In genomic region chr3:48595526-48596121, GRCh38 we compare ENCODE assay signal across 10 cellular contexts. TPM values are rescaled to one million over a fixed set of nuclear protein-coding genes. Genes with fewer than 3 reads are reported as not detected.
DNase-seq lines count a peak whose midpoint lies in the region; ATAC-seq and TF ChIP-seq lines count a peak whose summit lies in the region.
"Had no signal": no experiment of that assay in that cellular context is flagged by ENCODE, and none has a peak within 500 bp of the region (broad histone marks: within the 10 kb centered on the region; RNA-seq: fewer than 3 reads in every experiment).

No MANE protein-coding gene starts in this region.

- no peak for TF ChIP-seq RAD21 in HCT116 (IDR thresholded peaks at IDR 0.05; ENCODE audit: low read depth)

- H3K4me2 ChIP-seq in HCT116 (ENCODE audit: low read length) (peak overlapping the region; percentile 65), smooth muscle cell (peak overlapping the region; percentile 77)

- H3K27me3 ChIP-seq in HCT116 (ENCODE audit: insufficient read depth, low read length) (no peaks in the 10 kb centered on the region), left ventricle myocardium inferior (ENCODE audit: low read depth) (peaks cover 10% of the 10 kb centered on the region), smooth muscle cell (ENCODE audit: low read depth) (no peaks in the 10 kb centered on the region)

- H3K9me2 ChIP-seq in HCT116 (ENCODE audit: insufficient read depth): no peaks in the 10 kb centered on the region

- ATAC-seq in HCT116: peak; percentile 64
- ATAC-seq in activated B cell treated with CpG ODN at 0.5 μM for 24 hours (ENCODE audit: low read depth): peak; percentile 18
- no peak for ATAC-seq in HG02884 (IDR thresholded peaks at IDR 0.05; ENCODE audit: unreplicated experiment)
- no peak for ATAC-seq in GM21381 (IDR thresholded peaks at IDR 0.05; ENCODE audit: unreplicated experiment)
- no peak for ATAC-seq in HG03432 (IDR thresholded peaks at IDR 0.05; ENCODE audit: unreplicated experiment)

- no peaks in the 10 kb centered on the region for H3K9me3 ChIP-seq in HCT116 (ENCODE audit: control insufficient read depth in 1 of 2, insufficient read depth in 1 of 2, low read depth in 1 of 2, low read length in 2 of 2)
- no peaks in the 10 kb centered on the region for H3K9me3 ChIP-seq in left ventricle myocardium inferior (replicated peaks)
- no peaks in the 10 kb centered on the region for H3K9me3 ChIP-seq in smooth muscle cell (replicated peaks; ENCODE audit: low read depth)

- intact Hi-C loops in HCT116 (cut with micrococcal nuclease) (no loop called here), activated B cell treated with CpG ODN at 0.5 μM for 24 hours (cut with micrococcal nuclease) (no loop called here), left ventricle myocardium inferior (cut with micrococcal nuclease) (no loop called here)

- H3K27ac ChIP-seq in HCT116 (ENCODE audit: low read depth, low read length) (peak overlapping the region; percentile 31), left ventricle myocardium inferior (replicated peaks) (peak overlapping the region; percentile 95), smooth muscle cell (ENCODE audit: low read depth) (peak overlapping the region; percentile 100)

- H4K20me1 ChIP-seq in HCT116 (ENCODE audit: insufficient read depth) (no peaks in the 10 kb centered on the region), smooth muscle cell (ENCODE audit: low read depth) (peaks cover 27% of the 10 kb centered on the region)

- no peaks in the 10 kb centered on the region for H3K9me3 Mint-ChIP-seq in activated B cell treated with CpG ODN at 0.5 μM for 24 hours

- peaks cover 14% of the 10 kb centered on the region for H3K4me1 Mint-ChIP-seq in activated B cell treated with CpG ODN at 0.5 μM for 24 hours

- POLR2A ChIA-PET in HCT116 (lab: Charles Lee): no interaction called here
- POLR2A ChIA-PET in activated B cell treated with CpG ODN at 0.5 μM for 24 hours (lab: Charles Lee): no interaction called here

- no peak for DNase-seq in HCT116 (ENCODE audit: low read depth, low spot score)
- no peak for DNase-seq in activated B cell treated with CpG ODN at 0.5 μM for 24 hours
- DNase-seq in left ventricle myocardium inferior: no peak
- peak; percentile 52 for DNase-seq in smooth muscle cell (lab: John Stamatoyannopoulos, UW; ENCODE audit: unreplicated experiment)
- no peak for DNase-seq in NCI-H1694 (lab: John Stamatoyannopoulos, UW)

- RAD21 ChIA-PET in HCT116 (lab: Charles Lee; ENCODE audit: low non-redundant PET in 1 of 2, low total read pairs in 2 of 2, uncharacterized antibody in 2 of 2, unreplicated experiment in 2 of 2): no interaction called here

- H3K9ac ChIP-seq in HCT116 (ENCODE audit: low read length) (no peak overlapping the region), smooth muscle cell (ENCODE audit: low read depth) (peak overlapping the region; percentile 91)

- WGBS in smooth muscle cell (ENCODE audit: low lambda C conversion rate): 7% methylated on average over 10 of the region's 10 CpGs

- BruUV-seq in HCT116 (replicated peaks; lab: Mats Ljungman, UMichigan): no TSS peak

- peaks cover 36% of the 10 kb centered on the region for H3F3A ChIP-seq in smooth muscle cell (ENCODE audit: low read depth)

- H3K79me2 ChIP-seq in HCT116 (ENCODE audit: insufficient read depth, low read length) (no peaks in the 10 kb centered on the region), smooth muscle cell (ENCODE audit: low read depth) (peaks cover 15% of the 10 kb centered on the region)

- CTCF ChIA-PET in HCT116 (lab: Charles Lee): no interaction called here
- CTCF ChIA-PET in activated B cell treated with CpG ODN at 0.5 μM for 24 hours (lab: Charles Lee): no interaction called here

- H3K36me3 ChIP-seq in HCT116 (ENCODE audit: control insufficient read depth in 1 of 2, insufficient read depth in 2 of 2, low read length in 2 of 2) (peaks cover 5 to 28% of the 10 kb centered on the region in 2 experiments), left ventricle myocardium inferior (peaks cover 27% of the 10 kb centered on the region), smooth muscle cell (ENCODE audit: low read depth) (no peaks in the 10 kb centered on the region)

- no peak for TF ChIP-seq POLR2A in HCT116 (IDR thresholded peaks at IDR 0.05; ENCODE audit: borderline replicate concordance, extremely low read depth, insufficient read depth, insufficient read length)

- H3K27ac Mint-ChIP-seq in activated B cell treated with CpG ODN at 0.5 μM for 24 hours: no peak overlapping the region

- no peak overlapping the region; a peak in 1 of 4 replicates for H3K4me3 ChIP-seq in HCT116 (replicated peaks in 1 of 2; ENCODE audit: low read depth in 1 of 2, low read length in 2 of 2)
- peak overlapping the region; percentile 55 for H3K4me3 ChIP-seq in left ventricle myocardium inferior
- H3K4me3 ChIP-seq in smooth muscle cell: no peak overlapping the region

- H3K4me3 Mint-ChIP-seq in activated B cell treated with CpG ODN at 0.5 μM for 24 hours: no peak overlapping the region

- peaks cover 33% of the 10 kb centered on the region for H3K36me3 Mint-ChIP-seq in activated B cell treated with CpG ODN at 0.5 μM for 24 hours (ENCODE audit: low read depth)

- peaks cover 23% of the 10 kb centered on the region for H3K27me3 Mint-ChIP-seq in activated B cell treated with CpG ODN at 0.5 μM for 24 hours

- H3K4me1 ChIP-seq in HCT116 (ENCODE audit: control insufficient read depth in 1 of 2, insufficient read depth in 2 of 2, low read length in 2 of 2): peaks cover 11 to 21% of the 10 kb centered on the region in 2 experiments
- peaks cover 64% of the 10 kb centered on the region for H3K4me1 ChIP-seq in left ventricle myocardium inferior
- peaks cover 20% of the 10 kb centered on the region for H3K4me1 ChIP-seq in smooth muscle cell (ENCODE audit: low read depth)

- TF ChIP-seq CTCF in HCT116 (IDR thresholded peaks at IDR 0.05 in 2 of 3, conservative IDR thresholded peaks at IDR 0.05 in 1 of 3; ENCODE audit: borderline replicate concordance in 1 of 3, insufficient read depth in 1 of 3, low read depth in 2 of 3, low read length in 2 of 3): no peak
- TF ChIP-seq CTCF in activated B cell treated with CpG ODN at 0.5 μM for 24 hours (IDR thresholded peaks at IDR 0.05): no peak
- TF ChIP-seq CTCF in left ventricle myocardium inferior (IDR thresholded peaks at IDR 0.05; ENCODE audit: borderline replicate concordance): no peak
- no peak for TF ChIP-seq CTCF in smooth muscle cell (IDR thresholded peaks at IDR 0.05; ENCODE audit: borderline replicate concordance, insufficient read depth, poor library complexity, severe bottlenecking)

- H2AFZ ChIP-seq in HCT116 (ENCODE audit: low read depth, low read length, poor library complexity, severe bottlenecking): no peak overlapping the region
- H2AFZ ChIP-seq in smooth muscle cell (ENCODE audit: low read depth): no peak overlapping the region

TF ChIP-seq in HCT116, 20 proteins besides CTCF, POLR2A, EP300 and RAD21 (continues in another document):
- TF ChIP-seq ZBTB33 (IDR thresholded peaks at IDR 0.05; ENCODE audit: extremely low read depth, insufficient replicate concordance, low read length): no peak
- 0 out of 2 replicates have a peak, but pooled peaks have one; percentile 23 for TF ChIP-seq POLR2AphosphoS5 (IDR thresholded peaks at IDR 0.05; ENCODE audit: low read depth, low read length)
- no peak for TF ChIP-seq SRF (IDR thresholded peaks at IDR 0.05; ENCODE audit: low read depth)
- no peak for TF ChIP-seq MAX (IDR thresholded peaks at IDR 0.05)
- TF ChIP-seq ATF3 (IDR thresholded peaks at IDR 0.05): no peak

RNA-seq across cellular contexts. Expression of gene COL7A1, which starts 0.5 kb away (rescaled TPM):
- 11.4 TPM for total RNA-seq in HCT116 (2021; ENCODE audit: unreplicated experiment)
- polyA plus RNA-seq in HCT116 (2012): 9.8 and 10.1 TPM in 2 replicates
- total RNA-seq in activated B cell treated with CpG ODN at 0.5 μM for 24 hours: 0.98 and 1.5 TPM in 2 replicates
- 24.4 TPM for total RNA-seq in left ventricle myocardium inferior
- 45.9 and 57.3 TPM in 2 replicates for total RNA-seq in smooth muscle cell
- 80.7 and 173 TPM in 2 replicates for polyA plus RNA-seq in smooth muscle cell

RNA-seq across cellular contexts. Expression of gene UQCRC1, which starts 13.8 kb away (rescaled TPM):
- total RNA-seq in HCT116 (2021; ENCODE audit: unreplicated experiment) (318 TPM), activated B cell treated with CpG ODN at 0.5 μM for 24 hours (117 and 118 TPM in 2 replicates), left ventricle myocardium inferior (1,000 TPM), smooth muscle cell (206 and 250 TPM in 2 replicates)
- 452 and 551 TPM in 2 replicates for polyA plus RNA-seq in HCT116 (2012)
- polyA plus RNA-seq in smooth muscle cell: 425 and 428 TPM in 2 replicates

RNA-seq across cellular contexts. Expression of gene TMEM89, which starts 25.9 kb away (rescaled TPM):
- total RNA-seq in HCT116 (2021; ENCODE audit: unreplicated experiment) (0.49 TPM), activated B cell treated with CpG ODN at 0.5 μM for 24 hours (not detected in 2 replicates), left ventricle myocardium inferior (not detected), smooth muscle cell (not detected in 2 replicates)
- 0.19 and 0.27 TPM in 2 replicates for polyA plus RNA-seq in HCT116 (2012)
- 0.25 and 0.47 TPM in 2 replicates for polyA plus RNA-seq in smooth muscle cell
- total RNA-seq: frontal cortex, temporal lobe had no signal

RNA-seq across cellular contexts. Expression of gene UCN2, which starts 32.0 kb away (rescaled TPM):
- total RNA-seq in HCT116 (2021; ENCODE audit: unreplicated experiment) (1.5 TPM), activated B cell treated with CpG ODN at 0.5 μM for 24 hours (not detected in 2 replicates), left ventricle myocardium inferior (0.19 TPM), smooth muscle cell (6.1 and 7.0 TPM in 2 replicates)
- polyA plus RNA-seq in HCT116 (2012): 0.69 and 1.1 TPM in 2 replicates
- 4.3 and 11.6 TPM in 2 replicates for polyA plus RNA-seq in smooth muscle cell
- total RNA-seq: frontal cortex, temporal lobe had no signal

RNA-seq across cellular contexts. Expression of gene PFKFB4, which starts 39.0 kb away (rescaled TPM):
- total RNA-seq in HCT116 (2021; ENCODE audit: unreplicated experiment) (20.3 TPM), activated B cell treated with CpG ODN at 0.5 μM for 24 hours (2.0 and 3.2 TPM in 2 replicates), left ventricle myocardium inferior (1.5 TPM), smooth muscle cell (41.4 and 48.8 TPM in 2 replicates)
- 45.7 and 46.4 TPM in 2 replicates for polyA plus RNA-seq in HCT116 (2012)
- polyA plus RNA-seq in smooth muscle cell: 37.4 and 47.7 TPM in 2 replicates

Comparison
In these comparisons a context has a peak if more than half of its experiments do, and no peak if none do; other contexts are left out.
1. ATAC-seq: peak in HCT116 (single experiment) and activated B cell treated with CpG ODN at 0.5 μM for 24 hours (single experiment); none in HG02884 (single experiment), GM21381 (single experiment) and HG03432 (single experiment).
2. H3K27ac ChIP-seq: peak in every context shown above with its lines; median percentile 100 in smooth muscle cell; 95 in left ventricle myocardium inferior; 31 in HCT116.